In genomic region chr7:44881610-44882009, GRCh38 we compare ENCODE assay signal across 8 cellular contexts. TPM values are rescaled to one million over a fixed set of nuclear protein-coding genes. Genes with fewer than 3 reads are reported as not detected.
DNase-seq lines count a peak whose midpoint lies in the region; ATAC-seq, FAIRE-seq and TF ChIP-seq lines count a peak whose summit lies in the region.

No MANE protein-coding gene starts in this region.

- H3K9me3 Mint-ChIP-seq in CD8-positive, alpha-beta T cell, result peaks cover 16% of the 10 kb centered on the region
- peaks cover 3% of the 10 kb centered on the region for H3K9me3 Mint-ChIP-seq in astrocyte (ENCODE audit: unreplicated experiment)

- H3K4me1 Mint-ChIP-seq in CD8-positive, alpha-beta T cell (ENCODE audit: low read depth), result peaks cover 56% of the 10 kb centered on the region
- peaks cover 20% of the 10 kb centered on the region for H3K4me1 Mint-ChIP-seq in astrocyte (ENCODE audit: low read depth, unreplicated experiment)

- intact Hi-C loops in CD8-positive, alpha-beta T cell (cut with DNase I, micrococcal nuclease), result loop anchor here in 1 of 2 experiments (10.0 kb wide), 1 partner anchor 397 kb away; no protein-coding TSS in a partner anchor

- H3K9me2 ChIP-seq in Karpas-422 (replicated peaks; ENCODE audit: insufficient read depth, low read length), result no peaks in the 10 kb centered on the region

- H4K20me1 ChIP-seq in Karpas-422 (ENCODE audit: insufficient read depth, low read depth, low read length), result peaks cover 57% of the 10 kb centered on the region
- H4K20me1 ChIP-seq in astrocyte (ENCODE audit: insufficient read depth, low read length), result peaks cover 64% of the 10 kb centered on the region

- no peak for DNase-seq in CD8-positive, alpha-beta T cell
- peak; percentile 75 for DNase-seq in Karpas-422
- peak; percentile 90 for DNase-seq in astrocyte (ENCODE audit: low read depth)
- DNase-seq in NCI-H2107 treated with DMSO at 0.1 percent for 48 hours (lab: John Stamatoyannopoulos, UW; ENCODE audit: unreplicated experiment), result no peak
- no peak for DNase-seq in LoVo (ENCODE audit: low spot score)

- CTCF ChIA-PET in CD8-positive, alpha-beta T cell (lab: Charles Lee), result interaction anchor here (0.8 to 6.6 kb wide), 5 partner anchors 23 to 293 kb away, joined by 3 to 43 read pairs (median 5); no protein-coding TSS in a partner anchor

- H3K9me3 ChIP-seq in CD8-positive, alpha-beta T cell (ENCODE audit: low read length), result peaks cover 22% of the 10 kb centered on the region
- no peaks in the 10 kb centered on the region for H3K9me3 ChIP-seq in Karpas-422 (ENCODE audit: low read length)
- H3K9me3 ChIP-seq in astrocyte (ENCODE audit: insufficient read depth, low read depth, low read length), result no peaks in the 10 kb centered on the region
- no peaks in the 10 kb centered on the region for H3K9me3 ChIP-seq in muscle layer of duodenum (ENCODE audit: control insufficient read depth in 1 of 2, low read length in 2 of 2)

- peaks cover 36% of the 10 kb centered on the region for H3K4me1 ChIP-seq in CD8-positive, alpha-beta T cell (ENCODE audit: insufficient read depth, low read length)
- H3K4me1 ChIP-seq in Karpas-422 (ENCODE audit: low read length), result peaks cover 57% of the 10 kb centered on the region
- H3K4me1 ChIP-seq in astrocyte (ENCODE audit: insufficient read depth, low read length), result peaks cover 31% of the 10 kb centered on the region
- peaks cover 20 to 72% of the 10 kb centered on the region in 2 donors for H3K4me1 ChIP-seq in muscle layer of duodenum (ENCODE audit: control insufficient read depth in 1 of 2, insufficient read depth in 2 of 2, low read length in 2 of 2)

- H3K36me3 Mint-ChIP-seq in CD8-positive, alpha-beta T cell, result peaks cover 37% of the 10 kb centered on the region
- H3K36me3 Mint-ChIP-seq in astrocyte (ENCODE audit: low read depth, unreplicated experiment), result peaks cover 7% of the 10 kb centered on the region

- H3K79me2 ChIP-seq in Karpas-422 (ENCODE audit: low read length), result peaks cover 55% of the 10 kb centered on the region
- peaks cover 85% of the 10 kb centered on the region for H3K79me2 ChIP-seq in astrocyte (ENCODE audit: insufficient read depth, low read length)

- H3K4me3 Mint-ChIP-seq in CD8-positive, alpha-beta T cell, result peak overlapping the region; percentile 13
- H3K4me3 Mint-ChIP-seq in astrocyte (ENCODE audit: unreplicated experiment), result peak overlapping the region; percentile 99

- H2AFZ ChIP-seq in Karpas-422 (ENCODE audit: low read length), result no peak overlapping the region
- no peak overlapping the region for H2AFZ ChIP-seq in astrocyte (ENCODE audit: low read depth, low read length)

- H3K4me3 ChIP-seq in CD8-positive, alpha-beta T cell (ENCODE audit: low read depth, low read length), result no peak overlapping the region
- H3K4me3 ChIP-seq in Karpas-422 (ENCODE audit: low read length) (peak overlapping the region; percentile 71), astrocyte (ENCODE audit: insufficient read depth, low read depth, low read length) (peak overlapping the region; percentile 78), muscle layer of duodenum (ENCODE audit: low read depth in 1 of 2, low read length in 2 of 2) (peak overlapping the region; percentile 57 to 83)

- H3K27me3 Mint-ChIP-seq in CD8-positive, alpha-beta T cell (ENCODE audit: low read depth), result no peaks in the 10 kb centered on the region
- H3K27me3 Mint-ChIP-seq in astrocyte (ENCODE audit: low read depth, unreplicated experiment), result no peaks in the 10 kb centered on the region

- POLR2A ChIA-PET in CD8-positive, alpha-beta T cell (lab: Charles Lee), result interaction anchor here (1.2 to 2.2 kb wide), 6 partner anchors 10 to 275 kb away, joined by 3 to 10 read pairs (median 6); partner anchors contain the start of genes OGDH and TBRG4

- H3K4me2 ChIP-seq in Karpas-422 (ENCODE audit: low read depth, low read length, poor library complexity, severe bottlenecking) (peak overlapping the region; percentile 88), astrocyte (ENCODE audit: low read length) (peak overlapping the region; percentile 89)

- H3K27ac Mint-ChIP-seq in CD8-positive, alpha-beta T cell, result peak overlapping the region; percentile 57
- H3K27ac Mint-ChIP-seq in astrocyte (ENCODE audit: unreplicated experiment), result peak overlapping the region; percentile 77

- no peaks in the 10 kb centered on the region for H3K27me3 ChIP-seq in CD8-positive, alpha-beta T cell (ENCODE audit: insufficient read depth, low read length)
- H3K27me3 ChIP-seq in Karpas-422 (ENCODE audit: low read length), result no peaks in the 10 kb centered on the region
- no peaks in the 10 kb centered on the region for H3K27me3 ChIP-seq in astrocyte (ENCODE audit: insufficient read depth, low read length)
- H3K27me3 ChIP-seq in muscle layer of duodenum (ENCODE audit: low read depth, low read length), result no peaks in the 10 kb centered on the region

- peak; percentile 89 for FAIRE-seq in astrocyte (lab: Jason Lieb, UNC)

- H3K36me3 ChIP-seq in CD8-positive, alpha-beta T cell (ENCODE audit: insufficient read depth, low read length), result no peaks in the 10 kb centered on the region
- H3K36me3 ChIP-seq in Karpas-422 (ENCODE audit: insufficient read depth, low read length) (peaks cover 32% of the 10 kb centered on the region), astrocyte (ENCODE audit: insufficient read depth, low read length) (peaks cover 3% of the 10 kb centered on the region), muscle layer of duodenum (ENCODE audit: control insufficient read depth in 1 of 2, insufficient read depth in 2 of 2, low read length in 2 of 2) (peaks cover 0 to 7% of the 10 kb centered on the region in 2 donors)

- H3K27ac ChIP-seq in CD8-positive, alpha-beta T cell (ENCODE audit: low read depth, low read length), result no peak overlapping the region
- H3K27ac ChIP-seq in Karpas-422 (ENCODE audit: low read length) (peak overlapping the region; percentile 57), astrocyte (ENCODE audit: low read depth, low read length) (peak overlapping the region; percentile 90), muscle layer of duodenum (ENCODE audit: low read length) (peak overlapping the region; percentile 54)

- no peak for TF ChIP-seq CTCF in CD8-positive, alpha-beta T cell (IDR thresholded peaks at IDR 0.05)
- TF ChIP-seq CTCF in astrocyte (IDR thresholded peaks at IDR 0.05; ENCODE audit: insufficient read depth, low read depth, low read length), result no peak

- H3K9ac ChIP-seq in Karpas-422 (ENCODE audit: low read length) (peak overlapping the region; percentile 3; the same call in 1 of the 2 replicates), astrocyte (ENCODE audit: low read length) (peak overlapping the region; percentile 95)

- ATAC-seq in CD8-positive, alpha-beta T cell, result no peak
- ATAC-seq in GM19035 (IDR thresholded peaks at IDR 0.05; ENCODE audit: unreplicated experiment) (no peak), GM21528 (IDR thresholded peaks at IDR 0.05; ENCODE audit: low FRiP score, unreplicated experiment) (no peak)

RNA-seq across cellular contexts. Expression of gene PURB, which starts 3.7 kb away (rescaled TPM):
- total RNA-seq in CD8-positive, alpha-beta T cell, result 10 to 100 TPM; 16.3 to 16.5 TPM
- total RNA-seq in Karpas-422 (2014; rRNA removed; shearing (Covaris generic); ENCODE audit: low replicate concordance), result 7.3 and 11.8 TPM in 2 replicates
- 23.6 and 26.3 TPM in 2 replicates for total RNA-seq in astrocyte

RNA-seq across cellular contexts. Expression of gene H2AZ2, which starts 33.7 kb away (rescaled TPM):
- total RNA-seq in CD8-positive, alpha-beta T cell, result 100 to 1,000 TPM; 187 to 197 TPM
- 188 and 202 TPM in 2 replicates for total RNA-seq in Karpas-422 (2014; rRNA removed; shearing (Covaris generic); ENCODE audit: low replicate concordance)
- 93.4 and 105 TPM in 2 replicates for total RNA-seq in astrocyte

Comparison
In these comparisons a context has a peak if more than half of its experiments do, and no peak if none do; other contexts are left out.
1. DNase-seq: peak in Karpas-422 (single experiment) and astrocyte (single experiment); none in CD8-positive, alpha-beta T cell (0 of 7), NCI-H2107 treated with DMSO at 0.1 percent for 48 hours (single experiment) and LoVo (single experiment).